27 cellular contexts compared by ENCODE assay signal in genomic region chr6:46357591-46357990, GRCh38.
DNase-seq lines count a peak whose midpoint lies in the region; ATAC-seq, FAIRE-seq and TF ChIP-seq lines count a peak whose summit lies in the region.
"Had no signal": no experiment of that assay in that cellular context is flagged by ENCODE, and none has a peak within 500 bp of the region (broad histone marks: within the 10 kb centered on the region; RNA-seq: fewer than 3 reads in every experiment).

No MANE protein-coding gene starts in this region.

- H3K4me3 Mint-ChIP-seq in activated naive CD8-positive, alpha-beta T cell treated with anti-CD3 and anti-CD28 coated beads, Interleukin-2, amount 10 ng/mL, durations not matched to agents 7 days and 5 days, result peak overlapping the region; percentile 47
- no peak overlapping the region for H3K4me3 Mint-ChIP-seq in activated naive CD8-positive, alpha-beta T cell treated with anti-CD3 and anti-CD28 coated beads, Interleukin-2, amount 50 U/mL, for 24 hours
- H3K4me3 Mint-ChIP-seq: activated naive CD4-positive, alpha-beta T cell treated with anti-CD3 and anti-CD28 coated beads for 36 hours had no signal

- no peak overlapping the region for H3K9ac ChIP-seq in GM12878 (ENCODE audit: control insufficient read depth, insufficient read depth, low read length)

- no peaks in the 10 kb centered on the region for H3K36me3 ChIP-seq in GM12878 (ENCODE audit: control insufficient read depth in 2 of 2, insufficient read depth in 2 of 2, low read length in 1 of 2)
- H3K36me3 ChIP-seq: cardiac muscle cell, upper lobe of left lung had no signal

- POLR2A ChIA-PET in activated naive CD8-positive, alpha-beta T cell treated with anti-CD3 and anti-CD28 coated beads, Interleukin-2, amount 10 ng/mL, durations not matched to agents 7 days and 5 days (lab: Charles Lee), result no interaction called here
- POLR2A ChIA-PET in GM12878 (lab: Charles Lee), result no interaction called here

- 13% methylated on average over 2 of the region's 2 CpGs for WGBS in GM12878 (ENCODE audit: insufficient coverage, insufficient replicate concordance, low lambda C conversion rate, missing lambda C conversion rate)

- H3K4me1 ChIP-seq in GM12878 (ENCODE audit: control insufficient read depth, insufficient read depth, low read length), result no peaks in the 10 kb centered on the region
- H3K4me1 ChIP-seq: A549 had no signal

- H3K4me1 Mint-ChIP-seq in activated naive CD8-positive, alpha-beta T cell treated with anti-CD3 and anti-CD28 coated beads, Interleukin-2, amount 10 ng/mL, durations not matched to agents 7 days and 5 days, result peaks cover 7% of the 10 kb centered on the region
- peaks cover 3% of the 10 kb centered on the region for H3K4me1 Mint-ChIP-seq in activated naive CD8-positive, alpha-beta T cell treated with anti-CD3 and anti-CD28 coated beads, Interleukin-2, amount 50 U/mL, for 24 hours

- peak overlapping the region; percentile 38; the same call in 1 of the 2 replicates for H3K4me2 ChIP-seq in GM12878 (ENCODE audit: control insufficient read depth, insufficient read depth)
- H3K4me2 ChIP-seq: A549 had no signal

- no peaks in the 10 kb centered on the region for H3K9me3 ChIP-seq in GM12878 (replicated peaks; ENCODE audit: control insufficient read depth, insufficient read depth, low read length)
- H3K9me3 ChIP-seq: A549, upper lobe of left lung had no signal

- H3K4me3 ChIP-seq in GM12878, result no peak overlapping the region
- H3K4me3 ChIP-seq: A549, cardiac muscle cell, upper lobe of left lung had no signal

- intact Hi-C loops in GM12878 (cut with micrococcal nuclease; ENCODE audit: unreplicated experiment) (no loop called here), left colon (cut with DNase I, micrococcal nuclease) (no loop called here), head of caudate nucleus (cut with DNase I) (no loop called here)

- no TSS peak for BruUV-seq in GM12878 (replicated peaks; lab: Mats Ljungman, UMichigan)

- no peak overlapping the region for H3K27ac ChIP-seq in GM12878 (ENCODE audit: control insufficient read depth, insufficient read depth)
- H3K27ac ChIP-seq: A549, cardiac muscle cell, upper lobe of left lung had no signal

- H3K27ac Mint-ChIP-seq in activated naive CD8-positive, alpha-beta T cell treated with anti-CD3 and anti-CD28 coated beads, Interleukin-2, amount 10 ng/mL, durations not matched to agents 7 days and 5 days, result no peak overlapping the region
- H3K27ac Mint-ChIP-seq in activated naive CD8-positive, alpha-beta T cell treated with anti-CD3 and anti-CD28 coated beads, Interleukin-2, amount 50 U/mL, for 24 hours, result no peak overlapping the region
- H3K27ac Mint-ChIP-seq: activated naive CD4-positive, alpha-beta T cell treated with anti-CD3 and anti-CD28 coated beads for 36 hours had no signal

- no peak for TF ChIP-seq POLR2A in GM12878 (IDR thresholded peaks at IDR 0.05; ENCODE audit: low read depth, low read length)

- H2AFZ ChIP-seq in GM12878 (ENCODE audit: control insufficient read depth, low read depth, low read length), result 0 out of 2 replicates have a peak overlapping the region, but pooled peaks have one; percentile 1

- TF ChIP-seq CTCF in GM12878 (IDR thresholded peaks at IDR 0.05 in 2 of 3, conservative IDR thresholded peaks at IDR 0.05 in 1 of 3; ENCODE audit: control insufficient read depth in 2 of 3, extremely low read depth in 1 of 3, insufficient read depth in 1 of 3, low read depth in 3 of 3, low read length in 3 of 3), result no peak

- peak; percentile 52 for FAIRE-seq in GM12878 (lab: Jason Lieb, UNC)
- FAIRE-seq: A549, D721Med had no signal

- H3K79me2 ChIP-seq in GM12878 (ENCODE audit: control insufficient read depth, insufficient read depth, low read length), result no peaks in the 10 kb centered on the region

- no peak for ATAC-seq in activated naive CD8-positive, alpha-beta T cell treated with anti-CD3 and anti-CD28 coated beads, Interleukin-2, amount 10 ng/mL, durations not matched to agents 7 days and 5 days (ENCODE audit: low read depth)
- no peak for ATAC-seq in activated naive CD8-positive, alpha-beta T cell treated with anti-CD3 and anti-CD28 coated beads, Interleukin-2, amount 50 U/mL, for 24 hours
- ATAC-seq in GM12878, result no peak
- ATAC-seq in left colon, result peak; percentile 55
- ATAC-seq in GM18870 (IDR thresholded peaks at IDR 0.05; ENCODE audit: unreplicated experiment), result no peak
- no peak for ATAC-seq in HG03521 (IDR thresholded peaks at IDR 0.05; ENCODE audit: unreplicated experiment)
- ATAC-seq: A549 had no signal

- RAD21 ChIA-PET in GM12878 (lab: Charles Lee; ENCODE audit: unreplicated experiment), result no interaction called here

- peaks cover 12% of the 10 kb centered on the region for H3K27me3 Mint-ChIP-seq in activated naive CD8-positive, alpha-beta T cell treated with anti-CD3 and anti-CD28 coated beads, Interleukin-2, amount 10 ng/mL, durations not matched to agents 7 days and 5 days
- no peaks in the 10 kb centered on the region for H3K27me3 Mint-ChIP-seq in activated naive CD8-positive, alpha-beta T cell treated with anti-CD3 and anti-CD28 coated beads, Interleukin-2, amount 50 U/mL, for 24 hours

- in situ Hi-C loops in GM12878 (cut with MboI), result no loop called here

- peaks cover 2% of the 10 kb centered on the region for H3K9me3 Mint-ChIP-seq in activated naive CD8-positive, alpha-beta T cell treated with anti-CD3 and anti-CD28 coated beads, Interleukin-2, amount 10 ng/mL, durations not matched to agents 7 days and 5 days
- no peaks in the 10 kb centered on the region for H3K9me3 Mint-ChIP-seq in activated naive CD8-positive, alpha-beta T cell treated with anti-CD3 and anti-CD28 coated beads, Interleukin-2, amount 50 U/mL, for 24 hours
- H3K9me3 Mint-ChIP-seq: activated naive CD4-positive, alpha-beta T cell treated with anti-CD3 and anti-CD28 coated beads for 36 hours had no signal

- CTCF ChIA-PET in GM12878 (lab: Yijun Ruan, JAX), result no interaction called here

- no peak for TF ChIP-seq RAD21 in GM12878 (IDR thresholded peaks at IDR 0.05; ENCODE audit: insufficient read depth, low read depth, low read length)

- H3K27me3 ChIP-seq in GM12878 (replicated peaks in 1 of 2; ENCODE audit: control insufficient read depth in 2 of 2, insufficient read depth in 2 of 2, low read length in 1 of 2), result no peaks in the 10 kb centered on the region
- H3K27me3 ChIP-seq: cardiac muscle cell, upper lobe of left lung had no signal

- H4K20me1 ChIP-seq in GM12878 (ENCODE audit: control insufficient read depth, insufficient read depth), result no peaks in the 10 kb centered on the region

- SMC1A ChIA-PET in GM12878 (lab: Charles Lee; ENCODE audit: uncharacterized antibody, unreplicated experiment), result no interaction called here

- TF ChIP-seq EP300 in GM12878 (IDR thresholded peaks at IDR 0.05; ENCODE audit: borderline replicate concordance in 1 of 2, control insufficient read depth in 1 of 2, low read depth in 2 of 2, low read length in 2 of 2), result no peak

- DNase-seq in activated naive CD8-positive, alpha-beta T cell treated with anti-CD3 and anti-CD28 coated beads, Interleukin-2, amount 10 ng/mL, durations not matched to agents 7 days and 5 days, result no peak
- DNase-seq in activated naive CD8-positive, alpha-beta T cell treated with anti-CD3 and anti-CD28 coated beads, Interleukin-2, amount 50 U/mL, for 24 hours, result no peak
- DNase-seq in GM12878 (ENCODE audit: low read depth, low spot score), result no peak
- no peak for DNase-seq in left colon
- no peak for DNase-seq in AG20443 (ENCODE audit: low spot score)
- no peak for DNase-seq in head of caudate nucleus
- DNase-seq: activated naive CD4-positive, alpha-beta T cell treated with anti-CD3 and anti-CD28 coated beads for 36 hours; activated T-cell treated with anti-CD3 and anti-CD28 coated beads, Interleukin-2, amount 50 U/mL, for 48 hours; anterior cingulate cortex; C1 segment of cervical spinal cord; erythroblast; foreskin melanocyte; HCEC 1CT; hippocampal formation; mammary epithelial cell; NCI-H187; NCI-H526 treated with DMSO at 0.1 percent for 48 hours; nucleus accumbens; retina; Right ventricle myocardium superior; SW 1271; upper lobe of left lung had no signal

- no peaks in the 10 kb centered on the region for H3K36me3 Mint-ChIP-seq in activated naive CD8-positive, alpha-beta T cell treated with anti-CD3 and anti-CD28 coated beads, Interleukin-2, amount 10 ng/mL, durations not matched to agents 7 days and 5 days
- H3K36me3 Mint-ChIP-seq in activated naive CD8-positive, alpha-beta T cell treated with anti-CD3 and anti-CD28 coated beads, Interleukin-2, amount 50 U/mL, for 24 hours (ENCODE audit: low read depth), result no peaks in the 10 kb centered on the region

TF ChIP-seq in GM12878, 131 proteins besides CTCF, POLR2A, EP300 and RAD21 (continues in another document):
- TF ChIP-seq JUND (IDR thresholded peaks at IDR 0.05; ENCODE audit: low read depth, low read length) (no peak), STAT3 (IDR thresholded peaks at IDR 0.05; ENCODE audit: low read depth, low read length) (no peak), TCF3 (IDR thresholded peaks at IDR 0.05; ENCODE audit: borderline replicate concordance, insufficient read depth, low read depth, low read length) (no peak), ATF7 (IDR thresholded peaks at IDR 0.05; ENCODE audit: low read depth) (no peak), TCF7 (IDR thresholded peaks at IDR 0.05; ENCODE audit: borderline replicate concordance) (no peak), RUNX3 (IDR thresholded peaks at IDR 0.05; ENCODE audit: low read length) (no peak)
